ENCODE assay signal across 21 cellular contexts in the genomic region with DNA sequence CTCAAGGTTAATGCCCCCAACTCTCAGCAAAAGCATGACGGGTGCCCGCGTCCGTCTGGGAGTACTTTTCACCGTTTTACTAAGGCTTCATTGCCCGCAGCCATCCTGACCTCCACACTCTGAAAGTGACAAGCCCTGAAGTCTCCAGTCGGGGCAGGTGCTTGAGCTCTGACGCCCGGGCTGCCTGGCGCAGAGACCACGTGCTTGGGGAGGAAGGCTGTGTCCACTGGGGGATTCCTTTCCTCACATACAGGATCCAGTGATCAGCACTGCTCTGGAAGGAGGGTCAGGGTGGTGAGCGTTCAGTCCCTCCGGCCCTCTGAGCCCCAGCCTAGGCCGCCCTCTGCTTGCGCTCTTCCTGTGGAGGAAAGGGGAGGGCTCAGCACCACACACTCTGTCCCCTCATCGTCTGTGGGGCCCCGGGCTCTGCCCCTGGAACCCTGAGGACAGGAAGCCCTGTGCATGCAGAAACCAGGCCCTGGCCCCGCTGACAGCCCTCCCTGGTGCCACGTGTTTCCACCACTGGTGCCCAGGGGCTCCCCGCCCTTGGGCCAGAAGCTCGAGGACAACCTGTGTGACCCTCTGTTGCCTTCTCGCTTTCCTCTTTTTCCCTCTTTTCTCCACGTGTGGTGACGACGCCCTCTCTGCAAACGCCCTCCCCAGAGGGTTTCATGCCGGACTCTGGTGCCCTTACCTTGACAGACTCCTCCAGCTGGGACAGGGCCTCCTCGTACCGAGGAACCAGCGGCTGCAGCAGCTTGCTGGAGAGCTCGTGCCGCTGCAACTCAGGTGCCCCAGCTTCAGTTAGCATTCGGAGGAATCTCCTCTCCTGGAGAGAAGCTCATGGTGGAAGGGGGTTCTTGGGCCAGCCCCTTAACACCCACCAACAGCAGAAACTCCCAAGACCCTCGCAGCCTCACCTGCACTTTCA.
"Had no signal": no experiment of that assay in that cellular context is flagged by ENCODE, and none has a peak within 500 bp of the region (broad histone marks: within the 10 kb centered on the region; RNA-seq: fewer than 3 reads in every experiment).

No MANE protein-coding gene starts in this region.

- H3K27ac ChIP-seq: body of pancreas, colonic mucosa, esophagus muscularis mucosa, hepatocyte, left lung, prostate gland, suprapubic skin had no signal

- H2AFZ ChIP-seq: hepatocyte had no signal

- H3K4me3 ChIP-seq: body of pancreas, colonic mucosa, esophagus muscularis mucosa, hepatocyte, left lung, prostate gland, suprapubic skin had no signal

- DNase-seq: activated CD8-positive, alpha-beta memory T cell treated with anti-CD3 and anti-CD28 coated beads, Interleukin-2, amount 10 ng/mL, durations not matched to agents 7 days and 5 days; activated naive CD4-positive, alpha-beta T cell treated with anti-CD3 and anti-CD28 coated beads for 36 hours; amniotic stem cell; body of pancreas; caudate nucleus; colonic mucosa; natural killer cell; occipital lobe; small intestine; T1000; trophoblast cell had no signal

- H3K27ac Mint-ChIP-seq: activated CD8-positive, alpha-beta memory T cell treated with anti-CD3 and anti-CD28 coated beads, Interleukin-2, amount 10 ng/mL, durations not matched to agents 7 days and 5 days; activated naive CD4-positive, alpha-beta T cell treated with anti-CD3 and anti-CD28 coated beads for 36 hours; activated T-helper 1 cell treated with anti-CD3 and anti-CD28 coated beads, Interleukin-12 subunit alpha, Interleukin-12 subunit beta, Interleukin-2, Interleukin-4 antibody, amounts not matched to agents 30 ng/mL and 10 ng/mL and 1 ng/mL, durations not matched to agents 14 hours and 24 hours and 36 hours; memory B cell; natural killer cell; stimulated activated naive CD8-positive, alpha-beta T cell treated with anti-CD3 and anti-CD28 coated beads, Interleukin-15, Interleukin-2, amounts not matched to agents 100 ng/mL and 50 ng/mL, for 24 hours had no signal

- FAIRE-seq: keratinocyte, small intestine had no signal

- H3K4me2 ChIP-seq: hepatocyte had no signal

- ATAC-seq: activated CD4-positive, CD25-positive, alpha-beta regulatory T cell treated with anti-CD3 and anti-CD28 coated beads, Interleukin-2, amount 50 U/mL, for 24 hours; activated CD8-positive, alpha-beta memory T cell treated with anti-CD3 and anti-CD28 coated beads, Interleukin-2, amount 10 ng/mL, durations not matched to agents 7 days and 5 days; body of pancreas; left lung; natural killer cell had no signal

- H3K9me3 ChIP-seq: body of pancreas, colonic mucosa, esophagus muscularis mucosa, left lung, prostate gland, suprapubic skin had no signal

- H3K27me3 ChIP-seq: body of pancreas, colonic mucosa, esophagus muscularis mucosa, hepatocyte, left lung, suprapubic skin had no signal

- H3K9me3 Mint-ChIP-seq: activated naive CD4-positive, alpha-beta T cell treated with anti-CD3 and anti-CD28 coated beads for 36 hours; activated T-helper 1 cell treated with anti-CD3 and anti-CD28 coated beads, Interleukin-12 subunit alpha, Interleukin-12 subunit beta, Interleukin-2, Interleukin-4 antibody, amounts not matched to agents 30 ng/mL and 10 ng/mL and 1 ng/mL, durations not matched to agents 14 hours and 24 hours and 36 hours; memory B cell; natural killer cell; stimulated activated naive CD8-positive, alpha-beta T cell treated with anti-CD3 and anti-CD28 coated beads, Interleukin-15, Interleukin-2, amounts not matched to agents 100 ng/mL and 50 ng/mL, for 24 hours had no signal

- H3K4me3 Mint-ChIP-seq: activated CD8-positive, alpha-beta memory T cell treated with anti-CD3 and anti-CD28 coated beads, Interleukin-2, amount 10 ng/mL, durations not matched to agents 7 days and 5 days; activated naive CD4-positive, alpha-beta T cell treated with anti-CD3 and anti-CD28 coated beads for 36 hours; memory B cell; stimulated activated naive CD8-positive, alpha-beta T cell treated with anti-CD3 and anti-CD28 coated beads, Interleukin-15, Interleukin-2, amounts not matched to agents 100 ng/mL and 50 ng/mL, for 24 hours had no signal

- H3K27me3 Mint-ChIP-seq: activated CD8-positive, alpha-beta memory T cell treated with anti-CD3 and anti-CD28 coated beads, Interleukin-2, amount 10 ng/mL, durations not matched to agents 7 days and 5 days; memory B cell; stimulated activated naive CD8-positive, alpha-beta T cell treated with anti-CD3 and anti-CD28 coated beads, Interleukin-15, Interleukin-2, amounts not matched to agents 100 ng/mL and 50 ng/mL, for 24 hours had no signal
